21 cellular contexts compared by ENCODE assay signal in the genomic region with DNA sequence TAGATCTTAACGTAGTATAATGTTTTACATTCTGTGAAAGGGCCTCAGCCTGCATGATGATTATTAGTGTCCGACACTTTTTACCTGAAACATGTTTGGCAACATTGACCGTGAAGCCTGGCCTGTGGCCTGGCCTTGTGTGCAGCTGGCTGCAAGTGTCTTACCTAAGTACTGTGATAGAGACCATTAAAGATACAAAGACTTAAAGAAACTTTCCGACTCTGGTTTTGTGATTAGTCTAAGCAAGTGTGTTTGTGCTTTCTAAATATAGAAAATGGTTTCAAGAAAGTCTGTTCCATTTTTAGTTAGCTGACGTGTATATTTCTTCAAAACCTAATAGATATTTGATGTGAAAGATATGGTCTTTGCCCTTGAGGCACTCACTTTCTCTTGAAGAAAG.
A peak's percentile ranks its signal among the peaks of the same experiment; 100 is the strongest.
DNase-seq lines count a peak whose midpoint lies in the region; ATAC-seq, FAIRE-seq and TF ChIP-seq lines count a peak whose summit lies in the region.
"Had no signal": no experiment of that assay in that cellular context is flagged by ENCODE, and none has a peak within 500 bp of the region (broad histone marks: within the 10 kb centered on the region; RNA-seq: fewer than 3 reads in every experiment).

No MANE protein-coding gene starts in this region.

- H3K27ac ChIP-seq in VCaP = peak overlapping the region; percentile 71
- H3K27ac ChIP-seq: neutrophil, right atrium auricular region, SJSA1, transverse colon had no signal

- FAIRE-seq in GM19239 (lab: Jason Lieb, UNC) = no peak
- FAIRE-seq: bronchial epithelial cell, H1 had no signal

- TF ChIP-seq CTCF in VCaP (conservative IDR thresholded peaks at IDR 0.05) = no peak

- ATAC-seq in GM18502 (IDR thresholded peaks at IDR 0.05; ENCODE audit: poor library complexity, unreplicated experiment) (peak; percentile 80), GM21529 (IDR thresholded peaks at IDR 0.05; ENCODE audit: unreplicated experiment) (peak; percentile 83), HG03060 (IDR thresholded peaks at IDR 0.05; ENCODE audit: low read depth, unreplicated experiment) (peak; percentile 78), HG03571 (IDR thresholded peaks at IDR 0.05; ENCODE audit: unreplicated experiment) (no peak)
- ATAC-seq: left colon had no signal

- DNase-seq in GM19239 (ENCODE audit: insufficient read length, low spot score) (no peak), kidney glomerular epithelial cell (lab: John Stamatoyannopoulos, UW) (no peak), HuH-7.5 (ENCODE audit: low spot score) (no peak)
- DNase-seq: activated CD4-positive, alpha-beta T cell treated with anti-CD3 and anti-CD28 coated beads, Interleukin-2, amount 10 ng/mL, durations not matched to agents 7 days and 5 days; activated naive CD8-positive, alpha-beta T cell treated with anti-CD3 and anti-CD28 coated beads, Interleukin-2, amount 10 ng/mL, durations not matched to agents 7 days and 5 days; activated T-cell treated with anti-CD3 and anti-CD28 coated beads for 4 hours; hippocampal formation; left colon; NCI-H1436; T1000; transverse colon had no signal
